In the genomic region with DNA sequence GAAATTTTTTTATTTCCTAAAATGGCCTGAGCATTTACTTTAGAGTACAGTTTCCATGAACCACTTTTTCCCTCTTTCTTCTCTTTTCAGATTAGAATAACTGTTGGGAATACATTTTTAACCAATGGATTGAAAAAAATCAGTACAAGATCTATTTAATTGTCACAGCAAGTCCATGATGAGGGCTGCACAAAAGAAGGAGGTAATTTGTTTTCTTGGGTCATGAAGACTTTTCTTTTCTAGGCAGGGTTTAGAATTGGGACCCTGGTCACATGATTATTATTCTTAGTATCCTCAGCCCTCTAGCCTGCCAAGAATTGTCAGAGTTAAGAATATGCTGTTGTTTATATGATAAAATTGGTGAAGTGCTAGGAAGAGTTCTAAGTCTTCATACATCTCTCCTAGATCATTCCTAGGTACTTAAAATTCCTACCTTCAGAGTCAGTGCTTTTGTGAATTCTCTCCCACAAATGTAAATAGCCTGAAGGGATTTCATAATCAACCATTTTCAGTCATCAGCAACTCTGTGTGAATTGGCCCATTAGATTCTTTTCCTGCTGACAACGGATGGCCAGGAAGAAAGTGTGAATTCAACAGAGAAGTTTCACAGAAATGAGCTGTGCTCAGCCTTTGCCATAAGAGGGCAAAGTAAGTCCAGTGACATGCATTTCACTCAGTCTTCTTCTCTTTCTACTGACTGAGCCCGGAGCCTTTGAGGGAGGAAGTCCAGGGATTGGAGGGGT, we compare ENCODE assay signal across 9 cellular contexts. TPM values are rescaled to one million over a fixed set of nuclear protein-coding genes. Genes with fewer than 3 reads are reported as not detected.
DNase-seq lines count a peak whose midpoint lies in the region; ATAC-seq and TF ChIP-seq lines count a peak whose summit lies in the region.
"Had no signal": no experiment of that assay in that cellular context is flagged by ENCODE, and none has a peak within 500 bp of the region (broad histone marks: within the 10 kb centered on the region; RNA-seq: fewer than 3 reads in every experiment).

No MANE protein-coding gene starts in this region.

- no peaks in the 10 kb centered on the region for H3K27me3 Mint-ChIP-seq in MCF 10A (ENCODE audit: insufficient read depth, unreplicated experiment)

- H3K4me1 Mint-ChIP-seq in MCF 10A (ENCODE audit: insufficient read depth, unreplicated experiment) = peaks cover 34% of the 10 kb centered on the region

- H3K9me3 ChIP-seq in breast epithelium = no peaks in the 10 kb centered on the region
- H3K9me3 ChIP-seq in upper lobe of right lung = no peaks in the 10 kb centered on the region

- H3K27me3 ChIP-seq in breast epithelium (no peaks in the 10 kb centered on the region), upper lobe of right lung (no peaks in the 10 kb centered on the region)

- BruUV-seq in MCF 10A (replicated peaks; lab: Mats Ljungman, UMichigan) = no TSS peak

- H3K27ac Mint-ChIP-seq in MCF 10A (ENCODE audit: low read depth, unreplicated experiment) = peak overlapping the region; percentile 91

- ATAC-seq in upper lobe of right lung (peak; percentile 70), GM18909 (IDR thresholded peaks at IDR 0.05; ENCODE audit: poor library complexity, unreplicated experiment) (no peak), Right ventricle myocardium superior (ENCODE audit: poor library complexity) (no peak), GM21825 (IDR thresholded peaks at IDR 0.05; ENCODE audit: unreplicated experiment) (no peak)

- TF ChIP-seq POLR2A in breast epithelium (IDR thresholded peaks at IDR 0.05) = no peak

- H3K9me3 Mint-ChIP-seq in MCF 10A (ENCODE audit: unreplicated experiment) = no peaks in the 10 kb centered on the region

- H3K36me3 ChIP-seq in breast epithelium (no peaks in the 10 kb centered on the region), upper lobe of right lung (no peaks in the 10 kb centered on the region)

- TF ChIP-seq CTCF in MCF 10A (IDR thresholded peaks at IDR 0.05; ENCODE audit: unreplicated experiment) (peak; percentile 38), breast epithelium (IDR thresholded peaks at IDR 0.05) (no peak), epithelial cell of esophagus (IDR thresholded peaks at IDR 0.05; ENCODE audit: insufficient read depth, low read depth, low read length, missing control alignments) (peak; percentile 31), upper lobe of right lung (IDR thresholded peaks at IDR 0.05) (no peak)

- intact Hi-C loops in MCF 10A (cut with micrococcal nuclease) (loop anchor here (1.0 to 2.0 kb wide), 5 partner anchors 32 to 724 kb away; a partner anchor contains a TSS), breast epithelium (cut with DNase I; ENCODE audit: low total_unique reads) (no loop called here), upper lobe of right lung (cut with DNase I) (no loop called here), Right ventricle myocardium superior (cut with DNase I) (no loop called here)

- H3K27ac ChIP-seq in breast epithelium = no peak overlapping the region
- no peak overlapping the region for H3K27ac ChIP-seq in upper lobe of right lung

- CTCF ChIA-PET in MCF 10A (lab: Yijun Ruan, JAX) = interaction anchor here (0.6 to 1.4 kb wide), 18 partner anchors 9 to 1027 kb away, joined by 3 to 12 read pairs (median 3); no protein-coding TSS in a partner anchor

- H3K36me3 Mint-ChIP-seq in MCF 10A (ENCODE audit: insufficient read depth, unreplicated experiment) = no peaks in the 10 kb centered on the region

- POLR2A ChIA-PET in MCF 10A (lab: Yijun Ruan, JAX) = interaction anchor here (0.7 to 1.8 kb wide), 7 partner anchors 11 to 84 kb away, joined by 3 to 11 read pairs (median 3); a partner anchor contains a TSS

- H3K4me3 ChIP-seq in breast epithelium (no peak overlapping the region), epithelial cell of esophagus (ENCODE audit: low read length) (no peak overlapping the region), upper lobe of right lung (no peak overlapping the region)

- H3K4me1 ChIP-seq in breast epithelium (no peaks in the 10 kb centered on the region), upper lobe of right lung (no peaks in the 10 kb centered on the region)

- DNase-seq in MCF 10A (ENCODE audit: unreplicated experiment) (peak; percentile 94), breast epithelium (ENCODE audit: low spot score in 2 of 2) (no peak), NCI-H146 treated with DMSO at 0.1 percent for 48 hours (lab: John Stamatoyannopoulos, UW; ENCODE audit: unreplicated experiment) (peak; percentile 13), epithelial cell of esophagus (ENCODE audit: low read depth) (peak; percentile 95), upper lobe of right lung (no peak), Right ventricle myocardium superior (no peak)
- DNase-seq: COR-L47 had no signal

- peak overlapping the region; percentile 68 for H3K4me3 Mint-ChIP-seq in MCF 10A (ENCODE audit: unreplicated experiment)

RNA-seq across cellular contexts. Expression of a gene that starts 32.4 kb away (rescaled TPM):
- total RNA-seq in MCF 10A (2022) (72.9 and 96.9 TPM in 2 replicates), breast epithelium (10 to 100 TPM; 20.8 to 73.2 (median 49.2) TPM), upper lobe of right lung (12.4 TPM), Right ventricle myocardium superior (1.9 TPM)

Comparison
In these comparisons a context has a peak if more than half of its experiments do, and no peak if none do; other contexts are left out.
1. DNase-seq: peak in MCF 10A (single experiment), NCI-H146 treated with DMSO at 0.1 percent for 48 hours (single experiment) and epithelial cell of esophagus (single experiment); none in breast epithelium (0 of 2), upper lobe of right lung (single experiment) and Right ventricle myocardium superior (single experiment).
2. CTCF ChIP-seq: peak in MCF 10A (single experiment) and epithelial cell of esophagus (single experiment); none in breast epithelium (0 of 3) and upper lobe of right lung (single experiment).